1 cellular context compared by ENCODE assay signal in the genomic region with DNA sequence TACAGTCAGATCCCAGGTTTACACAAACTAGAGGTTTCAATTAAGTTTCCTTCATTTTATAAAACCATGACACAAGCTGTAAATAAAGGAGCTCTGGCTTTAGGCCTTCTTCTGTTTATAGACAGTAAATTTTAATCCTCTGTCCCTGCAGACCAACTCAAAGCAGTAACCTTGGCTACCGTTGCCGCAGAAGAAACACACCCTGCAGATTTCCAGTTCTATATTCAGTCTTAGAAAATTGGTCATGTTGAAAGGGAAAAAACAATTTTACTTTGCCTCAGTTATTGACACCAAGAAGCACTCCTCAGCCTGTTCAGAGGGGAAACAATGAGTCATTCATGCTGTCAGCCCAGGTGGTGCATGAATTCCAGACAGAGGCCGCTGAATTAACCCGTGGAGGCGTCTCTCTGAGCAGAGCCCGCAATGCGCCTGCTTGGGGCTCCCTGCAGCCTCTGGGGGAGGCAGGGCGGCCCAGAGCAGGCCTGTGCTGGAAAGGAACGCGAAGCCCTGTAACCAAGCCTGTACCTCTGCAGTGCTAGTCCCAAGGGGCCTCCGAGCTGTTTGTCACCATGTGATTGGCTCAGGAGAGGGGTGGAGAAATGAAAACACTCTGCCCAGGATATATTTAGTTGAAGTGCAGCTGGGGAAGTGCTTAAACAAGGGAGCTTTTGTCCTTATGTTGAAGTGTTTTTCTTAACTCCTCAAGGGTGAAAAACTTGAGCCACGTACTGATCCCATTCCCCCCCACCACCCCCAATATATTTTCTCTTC.
TF ChIP-seq lines count a peak whose summit lies in the region.

No MANE protein-coding gene starts in this region.

TF ChIP-seq in K562, 482 proteins besides CTCF, POLR2A, EP300 and RAD21 (continued from another document and continues in another):
- TF ChIP-seq, protein P1, sequence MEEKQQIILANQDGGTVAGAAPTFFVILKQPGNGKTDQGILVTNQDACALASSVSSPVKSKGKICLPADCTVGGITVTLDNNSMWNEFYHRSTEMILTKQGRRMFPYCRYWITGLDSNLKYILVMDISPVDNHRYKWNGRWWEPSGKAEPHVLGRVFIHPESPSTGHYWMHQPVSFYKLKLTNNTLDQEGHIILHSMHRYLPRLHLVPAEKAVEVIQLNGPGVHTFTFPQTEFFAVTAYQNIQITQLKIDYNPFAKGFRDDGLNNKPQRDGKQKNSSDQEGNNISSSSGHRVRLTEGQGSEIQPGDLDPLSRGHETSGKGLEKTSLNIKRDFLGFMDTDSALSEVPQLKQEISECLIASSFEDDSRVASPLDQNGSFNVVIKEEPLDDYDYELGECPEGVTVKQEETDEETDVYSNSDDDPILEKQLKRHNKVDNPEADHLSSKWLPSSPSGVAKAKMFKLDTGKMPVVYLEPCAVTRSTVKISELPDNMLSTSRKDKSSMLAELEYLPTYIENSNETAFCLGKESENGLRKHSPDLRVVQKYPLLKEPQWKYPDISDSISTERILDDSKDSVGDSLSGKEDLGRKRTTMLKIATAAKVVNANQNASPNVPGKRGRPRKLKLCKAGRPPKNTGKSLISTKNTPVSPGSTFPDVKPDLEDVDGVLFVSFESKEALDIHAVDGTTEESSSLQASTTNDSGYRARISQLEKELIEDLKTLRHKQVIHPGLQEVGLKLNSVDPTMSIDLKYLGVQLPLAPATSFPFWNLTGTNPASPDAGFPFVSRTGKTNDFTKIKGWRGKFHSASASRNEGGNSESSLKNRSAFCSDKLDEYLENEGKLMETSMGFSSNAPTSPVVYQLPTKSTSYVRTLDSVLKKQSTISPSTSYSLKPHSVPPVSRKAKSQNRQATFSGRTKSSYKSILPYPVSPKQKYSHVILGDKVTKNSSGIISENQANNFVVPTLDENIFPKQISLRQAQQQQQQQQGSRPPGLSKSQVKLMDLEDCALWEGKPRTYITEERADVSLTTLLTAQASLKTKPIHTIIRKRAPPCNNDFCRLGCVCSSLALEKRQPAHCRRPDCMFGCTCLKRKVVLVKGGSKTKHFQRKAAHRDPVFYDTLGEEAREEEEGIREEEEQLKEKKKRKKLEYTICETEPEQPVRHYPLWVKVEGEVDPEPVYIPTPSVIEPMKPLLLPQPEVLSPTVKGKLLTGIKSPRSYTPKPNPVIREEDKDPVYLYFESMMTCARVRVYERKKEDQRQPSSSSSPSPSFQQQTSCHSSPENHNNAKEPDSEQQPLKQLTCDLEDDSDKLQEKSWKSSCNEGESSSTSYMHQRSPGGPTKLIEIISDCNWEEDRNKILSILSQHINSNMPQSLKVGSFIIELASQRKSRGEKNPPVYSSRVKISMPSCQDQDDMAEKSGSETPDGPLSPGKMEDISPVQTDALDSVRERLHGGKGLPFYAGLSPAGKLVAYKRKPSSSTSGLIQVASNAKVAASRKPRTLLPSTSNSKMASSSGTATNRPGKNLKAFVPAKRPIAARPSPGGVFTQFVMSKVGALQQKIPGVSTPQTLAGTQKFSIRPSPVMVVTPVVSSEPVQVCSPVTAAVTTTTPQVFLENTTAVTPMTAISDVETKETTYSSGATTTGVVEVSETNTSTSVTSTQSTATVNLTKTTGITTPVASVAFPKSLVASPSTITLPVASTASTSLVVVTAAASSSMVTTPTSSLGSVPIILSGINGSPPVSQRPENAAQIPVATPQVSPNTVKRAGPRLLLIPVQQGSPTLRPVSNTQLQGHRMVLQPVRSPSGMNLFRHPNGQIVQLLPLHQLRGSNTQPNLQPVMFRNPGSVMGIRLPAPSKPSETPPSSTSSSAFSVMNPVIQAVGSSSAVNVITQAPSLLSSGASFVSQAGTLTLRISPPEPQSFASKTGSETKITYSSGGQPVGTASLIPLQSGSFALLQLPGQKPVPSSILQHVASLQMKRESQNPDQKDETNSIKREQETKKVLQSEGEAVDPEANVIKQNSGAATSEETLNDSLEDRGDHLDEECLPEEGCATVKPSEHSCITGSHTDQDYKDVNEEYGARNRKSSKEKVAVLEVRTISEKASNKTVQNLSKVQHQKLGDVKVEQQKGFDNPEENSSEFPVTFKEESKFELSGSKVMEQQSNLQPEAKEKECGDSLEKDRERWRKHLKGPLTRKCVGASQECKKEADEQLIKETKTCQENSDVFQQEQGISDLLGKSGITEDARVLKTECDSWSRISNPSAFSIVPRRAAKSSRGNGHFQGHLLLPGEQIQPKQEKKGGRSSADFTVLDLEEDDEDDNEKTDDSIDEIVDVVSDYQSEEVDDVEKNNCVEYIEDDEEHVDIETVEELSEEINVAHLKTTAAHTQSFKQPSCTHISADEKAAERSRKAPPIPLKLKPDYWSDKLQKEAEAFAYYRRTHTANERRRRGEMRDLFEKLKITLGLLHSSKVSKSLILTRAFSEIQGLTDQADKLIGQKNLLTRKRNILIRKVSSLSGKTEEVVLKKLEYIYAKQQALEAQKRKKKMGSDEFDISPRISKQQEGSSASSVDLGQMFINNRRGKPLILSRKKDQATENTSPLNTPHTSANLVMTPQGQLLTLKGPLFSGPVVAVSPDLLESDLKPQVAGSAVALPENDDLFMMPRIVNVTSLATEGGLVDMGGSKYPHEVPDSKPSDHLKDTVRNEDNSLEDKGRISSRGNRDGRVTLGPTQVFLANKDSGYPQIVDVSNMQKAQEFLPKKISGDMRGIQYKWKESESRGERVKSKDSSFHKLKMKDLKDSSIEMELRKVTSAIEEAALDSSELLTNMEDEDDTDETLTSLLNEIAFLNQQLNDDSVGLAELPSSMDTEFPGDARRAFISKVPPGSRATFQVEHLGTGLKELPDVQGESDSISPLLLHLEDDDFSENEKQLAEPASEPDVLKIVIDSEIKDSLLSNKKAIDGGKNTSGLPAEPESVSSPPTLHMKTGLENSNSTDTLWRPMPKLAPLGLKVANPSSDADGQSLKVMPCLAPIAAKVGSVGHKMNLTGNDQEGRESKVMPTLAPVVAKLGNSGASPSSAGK (IDR thresholded peaks at IDR 0.05): peak; percentile 68
- no peak for TF ChIP-seq ZNF707 (CRISPR knock-in tag; conservative IDR thresholded peaks at IDR 0.05)
- no peak for TF ChIP-seq SRSF9 (IDR thresholded peaks at IDR 0.05; ENCODE audit: borderline replicate concordance, low read depth, low read length)
- TF ChIP-seq ZFX (CRISPR knock-in tag; IDR thresholded peaks at IDR 0.05): peak; percentile 91
- TF ChIP-seq NELFE (IDR thresholded peaks at IDR 0.05; ENCODE audit: insufficient read depth, insufficient read length): no peak
- no peak for TF ChIP-seq BRCA1 (IDR thresholded peaks at IDR 0.05)
- no peak for TF ChIP-seq BRCA1 (CRISPR knock-in tag; IDR thresholded peaks at IDR 0.05)
- no peak for TF ChIP-seq NCOA1 (IDR thresholded peaks at IDR 0.05; ENCODE audit: low read depth)
- TF ChIP-seq, protein P2, sequence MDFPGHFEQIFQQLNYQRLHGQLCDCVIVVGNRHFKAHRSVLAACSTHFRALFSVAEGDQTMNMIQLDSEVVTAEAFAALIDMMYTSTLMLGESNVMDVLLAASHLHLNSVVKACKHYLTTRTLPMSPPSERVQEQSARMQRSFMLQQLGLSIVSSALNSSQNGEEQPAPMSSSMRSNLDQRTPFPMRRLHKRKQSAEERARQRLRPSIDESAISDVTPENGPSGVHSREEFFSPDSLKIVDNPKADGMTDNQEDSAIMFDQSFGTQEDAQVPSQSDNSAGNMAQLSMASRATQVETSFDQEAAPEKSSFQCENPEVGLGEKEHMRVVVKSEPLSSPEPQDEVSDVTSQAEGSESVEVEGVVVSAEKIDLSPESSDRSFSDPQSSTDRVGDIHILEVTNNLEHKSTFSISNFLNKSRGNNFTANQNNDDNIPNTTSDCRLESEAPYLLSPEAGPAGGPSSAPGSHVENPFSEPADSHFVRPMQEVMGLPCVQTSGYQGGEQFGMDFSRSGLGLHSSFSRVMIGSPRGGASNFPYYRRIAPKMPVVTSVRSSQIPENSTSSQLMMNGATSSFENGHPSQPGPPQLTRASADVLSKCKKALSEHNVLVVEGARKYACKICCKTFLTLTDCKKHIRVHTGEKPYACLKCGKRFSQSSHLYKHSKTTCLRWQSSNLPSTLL (IDR thresholded peaks at IDR 0.05): no peak
- TF ChIP-seq, protein P3, sequence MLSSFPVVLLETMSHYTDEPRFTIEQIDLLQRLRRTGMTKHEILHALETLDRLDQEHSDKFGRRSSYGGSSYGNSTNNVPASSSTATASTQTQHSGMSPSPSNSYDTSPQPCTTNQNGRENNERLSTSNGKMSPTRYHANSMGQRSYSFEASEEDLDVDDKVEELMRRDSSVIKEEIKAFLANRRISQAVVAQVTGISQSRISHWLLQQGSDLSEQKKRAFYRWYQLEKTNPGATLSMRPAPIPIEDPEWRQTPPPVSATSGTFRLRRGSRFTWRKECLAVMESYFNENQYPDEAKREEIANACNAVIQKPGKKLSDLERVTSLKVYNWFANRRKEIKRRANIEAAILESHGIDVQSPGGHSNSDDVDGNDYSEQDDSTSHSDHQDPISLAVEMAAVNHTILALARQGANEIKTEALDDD (IDR thresholded peaks at IDR 0.05): peak; percentile 64; the same call in 1 of the 2 replicates
- no peak for TF ChIP-seq FOXA1 (IDR thresholded peaks at IDR 0.05; ENCODE audit: borderline replicate concordance)
- TF ChIP-seq, protein P4, sequence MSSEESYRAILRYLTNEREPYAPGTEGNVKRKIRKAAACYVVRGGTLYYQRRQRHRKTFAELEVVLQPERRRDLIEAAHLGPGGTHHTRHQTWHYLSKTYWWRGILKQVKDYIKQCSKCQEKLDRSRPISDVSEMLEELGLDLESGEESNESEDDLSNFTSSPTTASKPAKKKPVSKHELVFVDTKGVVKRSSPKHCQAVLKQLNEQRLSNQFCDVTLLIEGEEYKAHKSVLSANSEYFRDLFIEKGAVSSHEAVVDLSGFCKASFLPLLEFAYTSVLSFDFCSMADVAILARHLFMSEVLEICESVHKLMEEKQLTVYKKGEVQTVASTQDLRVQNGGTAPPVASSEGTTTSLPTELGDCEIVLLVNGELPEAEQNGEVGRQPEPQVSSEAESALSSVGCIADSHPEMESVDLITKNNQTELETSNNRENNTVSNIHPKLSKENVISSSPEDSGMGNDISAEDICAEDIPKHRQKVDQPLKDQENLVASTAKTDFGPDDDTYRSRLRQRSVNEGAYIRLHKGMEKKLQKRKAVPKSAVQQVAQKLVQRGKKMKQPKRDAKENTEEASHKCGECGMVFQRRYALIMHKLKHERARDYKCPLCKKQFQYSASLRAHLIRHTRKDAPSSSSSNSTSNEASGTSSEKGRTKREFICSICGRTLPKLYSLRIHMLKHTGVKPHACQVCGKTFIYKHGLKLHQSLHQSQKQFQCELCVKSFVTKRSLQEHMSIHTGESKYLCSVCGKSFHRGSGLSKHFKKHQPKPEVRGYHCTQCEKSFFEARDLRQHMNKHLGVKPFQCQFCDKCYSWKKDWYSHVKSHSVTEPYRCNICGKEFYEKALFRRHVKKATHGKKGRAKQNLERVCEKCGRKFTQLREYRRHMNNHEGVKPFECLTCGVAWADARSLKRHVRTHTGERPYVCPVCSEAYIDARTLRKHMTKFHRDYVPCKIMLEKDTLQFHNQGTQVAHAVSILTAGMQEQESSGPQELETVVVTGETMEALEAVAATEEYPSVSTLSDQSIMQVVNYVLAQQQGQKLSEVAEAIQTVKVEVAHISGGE (CRISPR knock-in tag; IDR thresholded peaks at IDR 0.05): peak in 1 of 3 experiments; percentile 47; a peak in 2 of 6 replicates
- no peak for TF ChIP-seq RBM14 (IDR thresholded peaks at IDR 0.05; ENCODE audit: borderline replicate concordance, insufficient read depth, low read depth, low read length)
- TF ChIP-seq, protein P5, sequence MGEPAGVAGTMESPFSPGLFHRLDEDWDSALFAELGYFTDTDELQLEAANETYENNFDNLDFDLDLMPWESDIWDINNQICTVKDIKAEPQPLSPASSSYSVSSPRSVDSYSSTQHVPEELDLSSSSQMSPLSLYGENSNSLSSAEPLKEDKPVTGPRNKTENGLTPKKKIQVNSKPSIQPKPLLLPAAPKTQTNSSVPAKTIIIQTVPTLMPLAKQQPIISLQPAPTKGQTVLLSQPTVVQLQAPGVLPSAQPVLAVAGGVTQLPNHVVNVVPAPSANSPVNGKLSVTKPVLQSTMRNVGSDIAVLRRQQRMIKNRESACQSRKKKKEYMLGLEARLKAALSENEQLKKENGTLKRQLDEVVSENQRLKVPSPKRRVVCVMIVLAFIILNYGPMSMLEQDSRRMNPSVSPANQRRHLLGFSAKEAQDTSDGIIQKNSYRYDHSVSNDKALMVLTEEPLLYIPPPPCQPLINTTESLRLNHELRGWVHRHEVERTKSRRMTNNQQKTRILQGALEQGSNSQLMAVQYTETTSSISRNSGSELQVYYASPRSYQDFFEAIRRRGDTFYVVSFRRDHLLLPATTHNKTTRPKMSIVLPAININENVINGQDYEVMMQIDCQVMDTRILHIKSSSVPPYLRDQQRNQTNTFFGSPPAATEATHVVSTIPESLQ (CRISPR knock-in tag; IDR thresholded peaks at IDR 0.05): 0 out of 2 replicates have a peak, but pooled peaks have one; percentile 52
- TF ChIP-seq SP2 (IDR thresholded peaks at IDR 0.05; ENCODE audit: extremely low read depth, low read depth, low read length, poor library complexity, severe bottlenecking): no peak
- peak; percentile 45; the same call in 1 of the 2 replicates for TF ChIP-seq GATAD2A (IDR thresholded peaks at IDR 0.05)
- TF ChIP-seq FOS (IDR thresholded peaks at IDR 0.05; ENCODE audit: extremely low read depth, insufficient read length): peak; percentile 72
- TF ChIP-seq, protein P6, sequence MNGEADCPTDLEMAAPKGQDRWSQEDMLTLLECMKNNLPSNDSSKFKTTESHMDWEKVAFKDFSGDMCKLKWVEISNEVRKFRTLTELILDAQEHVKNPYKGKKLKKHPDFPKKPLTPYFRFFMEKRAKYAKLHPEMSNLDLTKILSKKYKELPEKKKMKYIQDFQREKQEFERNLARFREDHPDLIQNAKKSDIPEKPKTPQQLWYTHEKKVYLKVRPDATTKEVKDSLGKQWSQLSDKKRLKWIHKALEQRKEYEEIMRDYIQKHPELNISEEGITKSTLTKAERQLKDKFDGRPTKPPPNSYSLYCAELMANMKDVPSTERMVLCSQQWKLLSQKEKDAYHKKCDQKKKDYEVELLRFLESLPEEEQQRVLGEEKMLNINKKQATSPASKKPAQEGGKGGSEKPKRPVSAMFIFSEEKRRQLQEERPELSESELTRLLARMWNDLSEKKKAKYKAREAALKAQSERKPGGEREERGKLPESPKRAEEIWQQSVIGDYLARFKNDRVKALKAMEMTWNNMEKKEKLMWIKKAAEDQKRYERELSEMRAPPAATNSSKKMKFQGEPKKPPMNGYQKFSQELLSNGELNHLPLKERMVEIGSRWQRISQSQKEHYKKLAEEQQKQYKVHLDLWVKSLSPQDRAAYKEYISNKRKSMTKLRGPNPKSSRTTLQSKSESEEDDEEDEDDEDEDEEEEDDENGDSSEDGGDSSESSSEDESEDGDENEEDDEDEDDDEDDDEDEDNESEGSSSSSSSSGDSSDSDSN (IDR thresholded peaks at IDR 0.05; ENCODE audit: borderline replicate concordance in 1 of 2, low read depth in 2 of 2, low read length in 2 of 2): peak; percentile 87 to 96; a peak in 3 of 4 replicates
- TF ChIP-seq, protein P7, sequence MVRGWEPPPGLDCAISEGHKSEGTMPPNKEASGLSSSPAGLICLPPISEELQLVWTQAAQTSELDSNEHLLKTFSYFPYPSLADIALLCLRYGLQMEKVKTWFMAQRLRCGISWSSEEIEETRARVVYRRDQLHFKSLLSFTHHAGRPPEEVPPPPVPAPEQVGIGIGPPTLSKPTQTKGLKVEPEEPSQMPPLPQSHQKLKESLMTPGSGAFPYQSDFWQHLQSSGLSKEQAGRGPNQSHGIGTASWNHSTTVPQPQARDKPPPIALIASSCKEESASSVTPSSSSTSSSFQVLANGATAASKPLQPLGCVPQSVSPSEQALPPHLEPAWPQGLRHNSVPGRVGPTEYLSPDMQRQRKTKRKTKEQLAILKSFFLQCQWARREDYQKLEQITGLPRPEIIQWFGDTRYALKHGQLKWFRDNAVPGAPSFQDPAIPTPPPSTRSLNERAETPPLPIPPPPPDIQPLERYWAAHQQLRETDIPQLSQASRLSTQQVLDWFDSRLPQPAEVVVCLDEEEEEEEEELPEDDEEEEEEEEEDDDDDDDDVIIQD (CRISPR knock-in tag; IDR thresholded peaks at IDR 0.05): no peak
- no peak for TF ChIP-seq ZNF3 (CRISPR knock-in tag; IDR thresholded peaks at IDR 0.05)
